31 cellular contexts compared by ENCODE assay signal in the genomic region with DNA sequence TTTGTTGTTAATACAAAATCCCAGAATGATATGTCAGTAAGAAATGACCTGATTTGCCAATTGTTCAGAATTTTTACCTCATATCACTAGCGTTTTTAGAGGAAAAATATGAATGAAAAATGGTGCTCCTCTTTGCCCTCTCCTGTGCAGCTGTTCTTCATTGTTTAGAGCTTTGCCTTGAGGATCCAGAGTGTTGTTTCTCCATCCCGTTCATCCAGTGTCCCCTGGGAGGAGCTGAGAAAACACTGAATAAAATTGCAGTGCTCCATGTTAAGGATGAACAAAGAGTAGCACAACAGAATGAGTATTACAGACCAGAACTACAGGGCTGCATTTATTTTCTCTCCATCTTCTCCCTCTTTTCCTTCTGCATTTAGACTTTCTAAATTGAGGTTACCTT.
"Had no signal": no experiment of that assay in that cellular context is flagged by ENCODE, and none has a peak within 500 bp of the region (broad histone marks: within the 10 kb centered on the region; RNA-seq: fewer than 3 reads in every experiment).

No MANE protein-coding gene starts in this region.

- H3K9me3 ChIP-seq: Peyer's patch had no signal

- ATAC-seq: activated naive CD4-positive, alpha-beta T cell treated with anti-CD3 and anti-CD28 coated beads, Interleukin-2, amount 50 U/mL, for 72 hours; activated T-cell treated with anti-CD3 and anti-CD28 coated beads, Interleukin-2, amount 50 U/mL, for 4 hours; PC-3; SK-N-SH treated with all-trans-retinoic acid at 6 μM for 48 hours; T-cell; T-helper 17 cell had no signal

- H3K4me1 Mint-ChIP-seq: activated B cell treated with CpG ODN at 0.5 μM for 24 hours, T-cell, T-helper 17 cell had no signal

- H3K9me3 Mint-ChIP-seq: activated naive CD4-positive, alpha-beta T cell treated with anti-CD3 and anti-CD28 coated beads for 36 hours; activated T-cell treated with anti-CD3 and anti-CD28 coated beads, Interleukin-2, amount 50 U/mL, for 4 hours; activated T-helper 1 cell treated with anti-CD3 and anti-CD28 coated beads, Interleukin-12 subunit alpha, Interleukin-12 subunit beta, Interleukin-2, Interleukin-4 antibody, amounts not matched to agents 30 ng/mL and 10 ng/mL and 1 ng/mL, durations not matched to agents 14 hours and 24 hours and 36 hours had no signal

- H3K27ac ChIP-seq: Peyer's patch, VCaP had no signal

- DNase-seq: activated B cell treated with CpG ODN at 0.5 μM for 24 hours; activated CD4-positive, alpha-beta memory T cell treated with anti-CD3 and anti-CD28 coated beads for 36 hours; activated CD4-positive, alpha-beta T cell treated with anti-CD3 and anti-CD28 coated beads for 4 hours; activated CD4-positive, alpha-beta T cell treated with anti-CD3 and anti-CD28 coated beads, Interleukin-2, amount 50 U/mL, for 1 hour; activated CD4-positive, CD25-positive, alpha-beta regulatory T cell treated with anti-CD3 and anti-CD28 coated beads, Interleukin-2, amount 50 U/mL, for 72 hours; activated CD8-positive, alpha-beta memory T cell treated with anti-CD3 and anti-CD28 coated beads, Interleukin-2, amount 50 U/mL, for 4 hours; activated gamma-delta T cell treated with Interleukin-2 at 50 U/mL for 16 hours; activated naive CD4-positive, alpha-beta T cell treated with anti-CD3 and anti-CD28 coated beads for 36 hours; activated T-cell treated with anti-CD3 and anti-CD28 coated beads for 4 hours; activated T-cell treated with anti-CD3 and anti-CD28 coated beads, Interleukin-2, amount 50 U/mL, for 4 hours; anterior cingulate cortex; caudate nucleus; cerebellar nuclear complex; NCI-H1105; NCI-H1417 treated with DMSO at 0.1 percent for 48 hours; NCI-H2081 treated with DMSO at 0.1 percent for 48 hours; NCI-H446; NCI-H510A treated with DMSO at 0.1 percent for 48 hours; NCI-H526 treated with DMSO at 0.1 percent for 48 hours; NK-92 treated with Interleukin-12 subunit alpha and Interleukin-12 subunit beta, amount 100 ng/mL, for 24 hours; PC-3; Peyer's patch; RPMI8226; SHP77 treated with DMSO at 0.1 percent for 48 hours; T-cell; T-helper 17 cell had no signal

- H3K27me3 ChIP-seq: Peyer's patch had no signal

- H3K4me3 ChIP-seq: Peyer's patch had no signal

- H3K36me3 ChIP-seq: Peyer's patch had no signal

- H3K27me3 Mint-ChIP-seq: activated B cell treated with CpG ODN at 0.5 μM for 24 hours; activated CD4-positive, alpha-beta memory T cell treated with anti-CD3 and anti-CD28 coated beads for 36 hours; brain; T-helper 17 cell had no signal

- H3K4me3 Mint-ChIP-seq: activated B cell treated with CpG ODN at 0.5 μM for 24 hours; activated CD4-positive, alpha-beta memory T cell treated with anti-CD3 and anti-CD28 coated beads for 36 hours; activated naive CD4-positive, alpha-beta T cell treated with anti-CD3 and anti-CD28 coated beads for 36 hours; activated T-cell treated with anti-CD3 and anti-CD28 coated beads, Interleukin-2, amount 50 U/mL, for 4 hours; activated T-helper 1 cell treated with anti-CD3 and anti-CD28 coated beads, Interleukin-12 subunit alpha, Interleukin-12 subunit beta, Interleukin-2, Interleukin-4 antibody, amounts not matched to agents 30 ng/mL and 10 ng/mL and 1 ng/mL, durations not matched to agents 14 hours and 24 hours and 36 hours; brain; T-cell; T-helper 17 cell had no signal

- H3K36me3 Mint-ChIP-seq: activated CD4-positive, alpha-beta memory T cell treated with anti-CD3 and anti-CD28 coated beads for 36 hours; activated naive CD4-positive, alpha-beta T cell treated with anti-CD3 and anti-CD28 coated beads, Interleukin-2, amount 50 U/mL, for 72 hours; T-cell had no signal

- H3K27ac Mint-ChIP-seq: activated B cell treated with CpG ODN at 0.5 μM for 24 hours; activated CD4-positive, alpha-beta memory T cell treated with anti-CD3 and anti-CD28 coated beads for 36 hours; activated naive CD4-positive, alpha-beta T cell treated with anti-CD3 and anti-CD28 coated beads for 36 hours; activated naive CD4-positive, alpha-beta T cell treated with anti-CD3 and anti-CD28 coated beads, Interleukin-2, amount 50 U/mL, for 72 hours; activated T-helper 1 cell treated with anti-CD3 and anti-CD28 coated beads, Interleukin-12 subunit alpha, Interleukin-12 subunit beta, Interleukin-2, Interleukin-4 antibody, amounts not matched to agents 30 ng/mL and 10 ng/mL and 1 ng/mL, durations not matched to agents 14 hours and 24 hours and 36 hours; T-cell; T-helper 17 cell had no signal

- H3K4me1 ChIP-seq: Peyer's patch had no signal
